ENCODE assay signal across 15 cellular contexts in genomic region chr1:63319069-63320023, GRCh38. TPM values are rescaled to one million over a fixed set of nuclear protein-coding genes. Genes with fewer than 3 reads are reported as not detected.
A peak's percentile ranks its signal among the peaks of the same experiment; 100 is the strongest.
DNase-seq lines count a peak whose midpoint lies in the region; ATAC-seq and TF ChIP-seq lines count a peak whose summit lies in the region.
"Had no signal": no experiment of that assay in that cellular context is flagged by ENCODE, and none has a peak within 500 bp of the region (broad histone marks: within the 10 kb centered on the region; RNA-seq: fewer than 3 reads in every experiment).

No MANE protein-coding gene starts in this region.

- WGBS in GM23248 (ENCODE audit: low coverage in 1 of 2, low lambda C conversion rate in 2 of 2, missing lambda C conversion rate in 2 of 2), 2 experiments, result 23 to 24% methylated on average over 53 to 59 of the region's 59 CpGs

- peaks cover 100% of the 10 kb centered on the region for H3K27me3 ChIP-seq in left ventricle myocardium inferior (ENCODE audit: low read depth)
- peaks cover 94% of the 10 kb centered on the region for H3K27me3 ChIP-seq in iPS-20b (ENCODE audit: insufficient read depth, low read length)
- H3K27me3 ChIP-seq in GM23248 (replicated peaks; ENCODE audit: insufficient read depth), result peaks cover 92% of the 10 kb centered on the region
- peaks cover 6 to 78% of the 10 kb centered on the region in 2 donors for H3K27me3 ChIP-seq in Peyer's patch

- TF ChIP-seq POLR2A in Peyer's patch (IDR thresholded peaks at IDR 0.05), result no peak

- H3K4me3 ChIP-seq in left ventricle myocardium inferior (peak overlapping the region; percentile 21), iPS-20b (ENCODE audit: low read length) (peak overlapping the region; percentile 90), GM23248 (no peak overlapping the region), Peyer's patch (peak overlapping the region in 1 of 4 donors; percentile 6)
- H3K4me3 ChIP-seq: lung had no signal

- intact Hi-C loops in left ventricle myocardium inferior (cut with micrococcal nuclease) (no loop called here), cardiac septum (cut with DNase I) (loop anchor here (10.0 kb wide), 1 partner anchor 205 kb away; the partner anchor contains the start of genes EFCAB7 and ITGB3BP)

- no peaks in the 10 kb centered on the region for H3K36me3 ChIP-seq in left ventricle myocardium inferior
- no peaks in the 10 kb centered on the region for H3K36me3 ChIP-seq in iPS-20b (ENCODE audit: insufficient read depth, low read depth, low read length)
- H3K36me3 ChIP-seq in GM23248 (ENCODE audit: low read depth), result no peaks in the 10 kb centered on the region
- H3K36me3 ChIP-seq in Peyer's patch, result no peaks in the 10 kb centered on the region
- H3K36me3 ChIP-seq: gastrocnemius medialis, right atrium auricular region had no signal

- H3K9ac ChIP-seq in iPS-20b (ENCODE audit: low read depth, low read length) (peak overlapping the region; percentile 86; the same call in 1 of the 2 replicates), GM23248 (no peak overlapping the region)

- H3K9me3 ChIP-seq in left ventricle myocardium inferior (replicated peaks) (no peaks in the 10 kb centered on the region), iPS-20b (ENCODE audit: insufficient read depth, low read depth, low read length) (no peaks in the 10 kb centered on the region), GM23248 (ENCODE audit: low read depth) (no peaks in the 10 kb centered on the region), Peyer's patch (peaks cover 0 to 28% (median 0%) of the 10 kb centered on the region in 4 donors)
- H3K9me3 ChIP-seq: gastrocnemius medialis, right atrium auricular region had no signal

- H2AFZ ChIP-seq in GM23248, result no peak overlapping the region

- no peak overlapping the region for H3K27ac ChIP-seq in left ventricle myocardium inferior (replicated peaks)
- H3K27ac ChIP-seq in iPS-20b (ENCODE audit: low read length), result no peak overlapping the region
- H3K27ac ChIP-seq in GM23248, result no peak overlapping the region
- H3K27ac ChIP-seq in Peyer's patch, result no peak overlapping the region
- H3K27ac ChIP-seq: C4-2B, gastrocnemius medialis, right atrium auricular region had no signal

- peaks cover 69% of the 10 kb centered on the region for H3K27me3 Mint-ChIP-seq in activated T-cell treated with anti-CD3 and anti-CD28 coated beads, Interleukin-2, amount 50 U/mL, for 72 hours (ENCODE audit: low read depth)
- peaks cover 90% of the 10 kb centered on the region for H3K27me3 Mint-ChIP-seq in stimulated activated naive CD8-positive, alpha-beta T cell treated with anti-CD3 and anti-CD28 coated beads, Interleukin-15, amount 100 ng/mL, for 72 hours

- H3K4me1 ChIP-seq in left ventricle myocardium inferior, result peaks cover 50% of the 10 kb centered on the region
- peaks cover 19% of the 10 kb centered on the region; the same call in 1 of the 2 replicates for H3K4me1 ChIP-seq in iPS-20b (ENCODE audit: insufficient read depth, low read length)
- H3K4me1 ChIP-seq in GM23248 (ENCODE audit: insufficient read depth), result no peaks in the 10 kb centered on the region
- peaks cover 0 to 49% (median 20%) of the 10 kb centered on the region in 4 donors for H3K4me1 ChIP-seq in Peyer's patch

- peaks cover 0 to 2% of the 10 kb centered on the region in 2 donors for H3K9me3 Mint-ChIP-seq in activated T-cell treated with anti-CD3 and anti-CD28 coated beads, Interleukin-2, amount 50 U/mL, for 72 hours
- H3K9me3 Mint-ChIP-seq in stimulated activated naive CD8-positive, alpha-beta T cell treated with anti-CD3 and anti-CD28 coated beads, Interleukin-15, amount 100 ng/mL, for 72 hours, result peaks cover 6 to 11% of the 10 kb centered on the region in 2 donors

- no peak for ATAC-seq in activated T-cell treated with anti-CD3 and anti-CD28 coated beads, Interleukin-2, amount 50 U/mL, for 72 hours (replicated peaks in 1 of 2)
- ATAC-seq in stimulated activated naive CD8-positive, alpha-beta T cell treated with anti-CD3 and anti-CD28 coated beads, Interleukin-15, amount 100 ng/mL, for 72 hours, result no peak
- ATAC-seq: gastrocnemius medialis had no signal

- peaks cover 43% of the 10 kb centered on the region for H3K4me1 Mint-ChIP-seq in activated T-cell treated with anti-CD3 and anti-CD28 coated beads, Interleukin-2, amount 50 U/mL, for 72 hours (ENCODE audit: low read depth)
- H3K4me1 Mint-ChIP-seq in stimulated activated naive CD8-positive, alpha-beta T cell treated with anti-CD3 and anti-CD28 coated beads, Interleukin-15, amount 100 ng/mL, for 72 hours, result peaks cover 48% of the 10 kb centered on the region

- TF ChIP-seq CTCF in left ventricle myocardium inferior (IDR thresholded peaks at IDR 0.05; ENCODE audit: borderline replicate concordance), result no peak
- TF ChIP-seq CTCF in Peyer's patch (IDR thresholded peaks at IDR 0.05), result no peak

- no peaks in the 10 kb centered on the region for H3K9me2 ChIP-seq in GM23248 (ENCODE audit: insufficient read depth)

- DNase-seq in left ventricle myocardium inferior, result no peak
- no peak for DNase-seq in cardiac septum (ENCODE audit: low spot score)
- peak in 1 of 2 donors; percentile 18 for DNase-seq in activated T-cell treated with anti-CD3 and anti-CD28 coated beads, Interleukin-2, amount 50 U/mL, for 72 hours
- peak; percentile 14 to 17 for DNase-seq in stimulated activated naive CD8-positive, alpha-beta T cell treated with anti-CD3 and anti-CD28 coated beads, Interleukin-15, amount 100 ng/mL, for 72 hours
- DNase-seq in GM23248, result no peak
- no peak for DNase-seq in epidermal melanocyte (ENCODE audit: insufficient read length, low spot score)
- DNase-seq in Peyer's patch, result no peak
- DNase-seq: activated effector memory CD4-positive, alpha-beta T cell treated with anti-CD3 and anti-CD28 coated beads, Interleukin-2, amount 50 U/mL, for 16 hours; gastrocnemius medialis; NCI-H2029 treated with DMSO at 0.1 percent for 48 hours; SW 1271 had no signal

- H4K20me1 ChIP-seq in GM23248 (ENCODE audit: insufficient read depth), result no peaks in the 10 kb centered on the region

- in situ Hi-C loops in GM23248 (cut with MboI), result no loop called here

- no peak overlapping the region for H3K4me2 ChIP-seq in GM23248 (ENCODE audit: unreplicated experiment)

- H3K27ac Mint-ChIP-seq in activated T-cell treated with anti-CD3 and anti-CD28 coated beads, Interleukin-2, amount 50 U/mL, for 72 hours, result peak overlapping the region; percentile 2
- H3K27ac Mint-ChIP-seq in stimulated activated naive CD8-positive, alpha-beta T cell treated with anti-CD3 and anti-CD28 coated beads, Interleukin-15, amount 100 ng/mL, for 72 hours, result peak overlapping the region in 1 of 2 donors; percentile 55

- peaks cover 12 to 16% of the 10 kb centered on the region in 2 donors for H3K36me3 Mint-ChIP-seq in activated T-cell treated with anti-CD3 and anti-CD28 coated beads, Interleukin-2, amount 50 U/mL, for 72 hours (ENCODE audit: insufficient read depth in 2 of 2)

- H3K4me3 Mint-ChIP-seq in activated T-cell treated with anti-CD3 and anti-CD28 coated beads, Interleukin-2, amount 50 U/mL, for 72 hours, result peak overlapping the region; percentile 78 to 80
- peak overlapping the region; percentile 68 to 78 for H3K4me3 Mint-ChIP-seq in stimulated activated naive CD8-positive, alpha-beta T cell treated with anti-CD3 and anti-CD28 coated beads, Interleukin-15, amount 100 ng/mL, for 72 hours

- no peaks in the 10 kb centered on the region for H3F3A ChIP-seq in GM23248 (ENCODE audit: insufficient read depth)

- no peaks in the 10 kb centered on the region for H3K79me2 ChIP-seq in GM23248 (ENCODE audit: insufficient read depth)

RNA-seq across cellular contexts. Expression of gene FOXD3, which starts 3.0 kb away (rescaled TPM):
- total RNA-seq in left ventricle myocardium inferior, result 0.11 TPM
- total RNA-seq in cardiac septum, result 0.30 TPM
- total RNA-seq in activated T-cell treated with anti-CD3 and anti-CD28 coated beads, Interleukin-2, amount 50 U/mL, for 72 hours, result not detected
- not detected in 2 replicates for total RNA-seq in GM23248 (2014; rRNA removed; shearing (Covaris generic))
- not detected in 2 replicates for polyA plus RNA-seq in GM23248 (2016; fragmentation: Nextera tagmentation; extraction: Ambion mirVana)
- not detected for total RNA-seq in Peyer's patch

RNA-seq across cellular contexts. Expression of gene ALG6, which starts 48.1 kb away (rescaled TPM):
- total RNA-seq in left ventricle myocardium inferior (4.0 TPM), cardiac septum (3.4 TPM), Peyer's patch (10 to 100 TPM; 10.8 to 46.2 (median 20.7) TPM)
- 10 to 100 TPM; 16.7 to 24.7 TPM for total RNA-seq in activated T-cell treated with anti-CD3 and anti-CD28 coated beads, Interleukin-2, amount 50 U/mL, for 72 hours
- 8.4 and 12.8 TPM in 2 replicates for total RNA-seq in GM23248 (2014; rRNA removed; shearing (Covaris generic))
- polyA plus RNA-seq in GM23248 (2016; fragmentation: Nextera tagmentation; extraction: Ambion mirVana), result 14.0 and 14.3 TPM in 2 replicates

Comparison
In these comparisons a context has a peak if more than half of its experiments do, and no peak if none do; other contexts are left out.
1. DNase-seq: peak in stimulated activated naive CD8-positive, alpha-beta T cell treated with anti-CD3 and anti-CD28 coated beads, Interleukin-15, amount 100 ng/mL, for 72 hours (2 of 2); none in left ventricle myocardium inferior (single experiment), cardiac septum (single experiment), GM23248 (single experiment), epidermal melanocyte (single experiment) and Peyer's patch (0 of 3).